Comparison of ENCODE assay signal across 1 cellular context in the genomic region with DNA sequence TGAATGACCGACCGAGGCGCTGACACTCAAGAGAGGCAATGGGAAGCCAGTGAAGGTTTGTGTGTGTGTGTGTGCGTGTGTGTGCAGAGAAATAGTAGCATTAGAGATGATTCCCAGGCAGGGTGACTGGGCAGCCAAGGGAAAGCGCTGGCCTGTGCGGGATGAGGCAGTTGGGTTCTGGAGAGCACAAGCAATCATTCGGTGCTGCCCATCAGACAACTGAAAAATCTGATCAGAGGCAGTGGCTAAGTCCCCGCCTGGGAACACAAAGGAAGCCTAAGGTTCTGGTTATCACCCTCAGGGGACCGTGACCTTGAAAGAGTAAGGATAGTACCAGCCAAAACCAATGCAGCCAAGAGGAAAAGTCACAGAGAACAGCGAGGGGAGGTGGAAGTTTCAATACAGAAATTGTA.
TF ChIP-seq lines count a peak whose summit lies in the region.

No MANE protein-coding gene starts in this region.

TF ChIP-seq in HepG2, 621 proteins besides CTCF, POLR2A, EP300 and RAD21:
- TF ChIP-seq ZBTB38 (CRISPR knock-in tag; IDR thresholded peaks at IDR 0.05) (peak; percentile 33; the same call in 1 of the 2 replicates), ARNT2 (CRISPR knock-in tag; IDR thresholded peaks at IDR 0.05; ENCODE audit: low read depth) (no peak), MTA3 (CRISPR knock-in tag; IDR thresholded peaks at IDR 0.05) (no peak), GFI1 (CRISPR knock-in tag; IDR thresholded peaks at IDR 0.05; ENCODE audit: borderline replicate concordance) (no peak)
